In genomic region chr2:95158441-95158840, GRCh38 we compare ENCODE assay signal across 8 cellular contexts. TPM values are rescaled to one million over a fixed set of nuclear protein-coding genes. Genes with fewer than 3 reads are reported as not detected.
DNase-seq lines count a peak whose midpoint lies in the region; ATAC-seq, FAIRE-seq and TF ChIP-seq lines count a peak whose summit lies in the region.

No MANE protein-coding gene starts in this region.

- H3K4me1 ChIP-seq in NT2/D1 (ENCODE audit: insufficient read depth, insufficient read length) (peaks cover 9% of the 10 kb centered on the region), endothelial cell of umbilical vein (ENCODE audit: control insufficient read depth, extremely low read depth, insufficient read depth, low read length) (peaks cover 7% of the 10 kb centered on the region), neuron (ENCODE audit: insufficient read depth, low read length) (no peaks in the 10 kb centered on the region)

- intact Hi-C loops in CD14-positive monocyte (cut with micrococcal nuclease) (no loop called here), endothelial cell of umbilical vein (cut with micrococcal nuclease) (no loop called here)

- H3K27me3 ChIP-seq in NT2/D1 (ENCODE audit: insufficient read depth, insufficient read length): peaks cover 7% of the 10 kb centered on the region
- H3K27me3 ChIP-seq in endothelial cell of umbilical vein (ENCODE audit: control insufficient read depth in 2 of 2, insufficient read depth in 2 of 2, low read length in 2 of 2): no peaks in the 10 kb centered on the region
- H3K27me3 ChIP-seq in neuron (ENCODE audit: insufficient read depth, low read length): no peaks in the 10 kb centered on the region

- H3K9me3 Mint-ChIP-seq in CD14-positive monocyte: peaks cover 15 to 33% (median 22%) of the 10 kb centered on the region in 7 donors

- peak overlapping the region; percentile 89 for H3K4me3 ChIP-seq in NT2/D1 (ENCODE audit: insufficient read length, low read depth)
- H3K4me3 ChIP-seq in endothelial cell of umbilical vein (replicated peaks in 1 of 3; ENCODE audit: insufficient read depth in 1 of 3, low read depth in 1 of 3, low read length in 3 of 3): peak overlapping the region; percentile 47 to 82 (median 68)
- H3K4me3 ChIP-seq in neuron (ENCODE audit: low read length): peak overlapping the region; percentile 59

- ATAC-seq in GM21447 (IDR thresholded peaks at IDR 0.05; ENCODE audit: unreplicated experiment) (no peak), HG02759 (IDR thresholded peaks at IDR 0.05; ENCODE audit: unreplicated experiment) (no peak), HG03175 (IDR thresholded peaks at IDR 0.05; ENCODE audit: unreplicated experiment) (no peak)

- no peaks in the 10 kb centered on the region for H3K9me1 ChIP-seq in endothelial cell of umbilical vein (replicated peaks; ENCODE audit: control insufficient read depth, extremely low read depth, insufficient read depth, low read length)

- TF ChIP-seq CTCF in CD14-positive monocyte (IDR thresholded peaks at IDR 0.05) (no peak), endothelial cell of umbilical vein (IDR thresholded peaks at IDR 0.05; ENCODE audit: extremely low read depth in 1 of 2, insufficient read depth in 1 of 2, low read depth in 1 of 2, low read length in 2 of 2) (no peak)

- no peaks in the 10 kb centered on the region for H4K20me1 ChIP-seq in endothelial cell of umbilical vein (replicated peaks; ENCODE audit: control insufficient read depth, extremely low read depth, insufficient read depth, low read length)

- peak overlapping the region; percentile 85 for H3K4me2 ChIP-seq in endothelial cell of umbilical vein (ENCODE audit: insufficient read depth, low read length)

- peak overlapping the region; percentile 90 to 92 for H3K4me3 Mint-ChIP-seq in CD14-positive monocyte

- DNase-seq in CD14-positive monocyte (ENCODE audit: low spot score): no peak
- DNase-seq in NT2/D1 (ENCODE audit: low read depth, low spot score): no peak
- DNase-seq in endothelial cell of umbilical vein (ENCODE audit: low read depth, low spot score): no peak
- no peak for DNase-seq in NCI-H345 treated with DMSO at 0.1 percent for 48 hours (lab: John Stamatoyannopoulos, UW; ENCODE audit: unreplicated experiment)

- H3K9me3 ChIP-seq in NT2/D1 (ENCODE audit: insufficient read depth, low read length): peaks cover 45% of the 10 kb centered on the region
- no peaks in the 10 kb centered on the region for H3K9me3 ChIP-seq in endothelial cell of umbilical vein (replicated peaks; ENCODE audit: control insufficient read depth, insufficient read depth, low read length)
- H3K9me3 ChIP-seq in neuron (ENCODE audit: low read length): peaks cover 47% of the 10 kb centered on the region

- H3K27ac Mint-ChIP-seq in CD14-positive monocyte: no peak overlapping the region

- H3K79me2 ChIP-seq in endothelial cell of umbilical vein (ENCODE audit: control insufficient read depth, insufficient read depth, low read length): no peaks in the 10 kb centered on the region

- H3K36me3 Mint-ChIP-seq in CD14-positive monocyte: peaks cover 27 to 29% of the 10 kb centered on the region in 2 donors

- H3K27me3 Mint-ChIP-seq in CD14-positive monocyte (ENCODE audit: low read depth in 3 of 3): peaks cover 1 to 11% (median 4%) of the 10 kb centered on the region in 3 donors

- CTCF ChIA-PET in endothelial cell of umbilical vein (lab: Charles Lee): interaction anchor here (1.6 kb wide), 1 partner anchor 37 kb away, joined by 8 read pairs; the partner anchor contains the start of gene MRPS5

- H3K36me3 ChIP-seq in NT2/D1 (ENCODE audit: insufficient read depth, insufficient read length, low read length): peaks cover 51% of the 10 kb centered on the region
- H3K36me3 ChIP-seq in endothelial cell of umbilical vein (ENCODE audit: control insufficient read depth in 2 of 2, extremely low read depth in 1 of 2, insufficient read depth in 2 of 2, low read length in 2 of 2): peaks cover 0 to 6% of the 10 kb centered on the region in 2 experiments
- H3K36me3 ChIP-seq in neuron (ENCODE audit: insufficient read depth, low read length): no peaks in the 10 kb centered on the region

- H3K9ac ChIP-seq in NT2/D1 (ENCODE audit: insufficient read length, low read depth) (peak overlapping the region; percentile 97), endothelial cell of umbilical vein (replicated peaks; ENCODE audit: extremely low read depth, insufficient read depth, low read length) (peak overlapping the region; percentile 67)

- peak overlapping the region; percentile 91 for H2AFZ ChIP-seq in endothelial cell of umbilical vein (ENCODE audit: low read depth, low read length)
- H2AFZ ChIP-seq in neuron (ENCODE audit: low read depth, low read length): no peak overlapping the region

- H3K27ac ChIP-seq in endothelial cell of umbilical vein (ENCODE audit: insufficient read depth, low read depth, low read length): no peak overlapping the region

- dilution Hi-C loops in endothelial cell of umbilical vein (cut with MboI; ENCODE audit: extremely low pct_ligation_motif_present, low sequenced_read_pairs): no loop called here

- no TSS peak for BruUV-seq in endothelial cell of umbilical vein (replicated peaks; lab: Mats Ljungman, UMichigan)

- peaks cover 15% of the 10 kb centered on the region for H3K4me1 Mint-ChIP-seq in CD14-positive monocyte

- FAIRE-seq in endothelial cell of umbilical vein (lab: Jason Lieb, UNC): no peak

- TF ChIP-seq POLR2A in endothelial cell of umbilical vein (IDR thresholded peaks at IDR 0.05; ENCODE audit: low read depth, low read length): no peak

- POLR2A ChIA-PET in endothelial cell of umbilical vein (lab: Charles Lee): no interaction called here

TF ChIP-seq in endothelial cell of umbilical vein, 7 proteins besides CTCF, POLR2A, EP300 and RAD21:
- TF ChIP-seq GATA2 (IDR thresholded peaks at IDR 0.05; ENCODE audit: insufficient read depth, insufficient read length, low read depth, low read length): no peak

RNA-seq across cellular contexts. Expression of gene ZNF514, which starts 1.2 kb away (rescaled TPM):
- polyA plus RNA-seq in CD14-positive monocyte: 1 to 10 TPM; 2.8 to 5.7 TPM
- 9.7 and 11.6 TPM in 2 replicates for total RNA-seq in endothelial cell of umbilical vein
- 2.9 and 3.9 TPM in 2 replicates for polyA plus RNA-seq in endothelial cell of umbilical vein
- 3.5 and 3.7 TPM in 2 replicates for polyA plus RNA-seq in endothelial cell of umbilical vein (2011; cell fraction: cytosol; rRNA removed)
- 27.5 and 31.0 TPM in 2 replicates for polyA plus RNA-seq in endothelial cell of umbilical vein (2011; cell fraction: nucleus; rRNA removed)
- polyA plus RNA-seq in endothelial cell of umbilical vein (2012): 7.2 and 8.1 TPM in 2 replicates
- polyA minus RNA-seq in endothelial cell of umbilical vein: 6.1 and 7.9 TPM in 2 replicates
- 1.7 TPM for polyA minus RNA-seq in endothelial cell of umbilical vein (2011; cell fraction: cytosol; rRNA and poly(A)+ RNA removed)
- polyA minus RNA-seq in endothelial cell of umbilical vein (2011; cell fraction: nucleus; rRNA and poly(A)+ RNA removed): 11.7 TPM in 2 replicates

RNA-seq across cellular contexts. Expression of gene ZNF2, which starts 7.2 kb away (rescaled TPM):
- under 1 TPM; 0.59 to 0.89 TPM for polyA plus RNA-seq in CD14-positive monocyte
- 4.2 and 4.4 TPM in 2 replicates for total RNA-seq in endothelial cell of umbilical vein
- 2.1 and 2.2 TPM in 2 replicates for polyA plus RNA-seq in endothelial cell of umbilical vein
- 2.0 and 2.2 TPM in 2 replicates for polyA plus RNA-seq in endothelial cell of umbilical vein (2011; cell fraction: cytosol; rRNA removed)
- 1.9 and 2.2 TPM in 2 replicates for polyA plus RNA-seq in endothelial cell of umbilical vein (2011; cell fraction: nucleus; rRNA removed)
- 2.7 and 3.5 TPM in 2 replicates for polyA plus RNA-seq in endothelial cell of umbilical vein (2012)
- polyA minus RNA-seq in endothelial cell of umbilical vein: 5.9 and 7.7 TPM in 2 replicates
- polyA minus RNA-seq in endothelial cell of umbilical vein (2011; cell fraction: cytosol; rRNA and poly(A)+ RNA removed): 3.4 TPM
- polyA minus RNA-seq in endothelial cell of umbilical vein (2011; cell fraction: nucleus; rRNA and poly(A)+ RNA removed): 1.7 TPM in 2 replicates

RNA-seq across cellular contexts. Expression of gene MRPS5, which starts 36.8 kb away (rescaled TPM):
- 10 to 100 TPM; 30.9 to 35.2 TPM for polyA plus RNA-seq in CD14-positive monocyte
- total RNA-seq in endothelial cell of umbilical vein: 59.7 and 62.8 TPM in 2 replicates
- 45.7 and 50.5 TPM in 2 replicates for polyA plus RNA-seq in endothelial cell of umbilical vein
- 43.5 and 45.9 TPM in 2 replicates for polyA plus RNA-seq in endothelial cell of umbilical vein (2011; cell fraction: cytosol; rRNA removed)
- 92.5 and 128 TPM in 2 replicates for polyA plus RNA-seq in endothelial cell of umbilical vein (2011; cell fraction: nucleus; rRNA removed)
- polyA plus RNA-seq in endothelial cell of umbilical vein (2012): 62.3 and 65.0 TPM in 2 replicates
- polyA minus RNA-seq in endothelial cell of umbilical vein: 43.2 and 52.7 TPM in 2 replicates
- 34.9 TPM for polyA minus RNA-seq in endothelial cell of umbilical vein (2011; cell fraction: cytosol; rRNA and poly(A)+ RNA removed)
- 33.6 and 39.9 TPM in 2 replicates for polyA minus RNA-seq in endothelial cell of umbilical vein (2011; cell fraction: nucleus; rRNA and poly(A)+ RNA removed)

RNA-seq across cellular contexts. Expression of gene ZNF892, which starts 48.9 kb away (rescaled TPM):
- polyA plus RNA-seq in CD14-positive monocyte (under 1 TPM; 0.15 to 0.73 TPM), endothelial cell of umbilical vein (0.64 and 0.65 TPM in 2 replicates)
- 3.7 and 3.8 TPM in 2 replicates for total RNA-seq in endothelial cell of umbilical vein
- polyA plus RNA-seq in endothelial cell of umbilical vein (2011; cell fraction: cytosol; rRNA removed): 0.75 and 1.1 TPM in 2 replicates
- 0.83 and 1.3 TPM in 2 replicates for polyA plus RNA-seq in endothelial cell of umbilical vein (2011; cell fraction: nucleus; rRNA removed)
- 0.84 and 0.94 TPM in 2 replicates for polyA plus RNA-seq in endothelial cell of umbilical vein (2012)
- 3.1 and 4.5 TPM in 2 replicates for polyA minus RNA-seq in endothelial cell of umbilical vein
- not detected for polyA minus RNA-seq in endothelial cell of umbilical vein (2011; cell fraction: cytosol; rRNA and poly(A)+ RNA removed)
- polyA minus RNA-seq in endothelial cell of umbilical vein (2011; cell fraction: nucleus; rRNA and poly(A)+ RNA removed): 3.8 and 5.5 TPM in 2 replicates
